In genomic region chr2:84022810-84023431, GRCh38 we compare ENCODE assay signal across 9 cellular contexts.
A peak's percentile ranks its signal among the peaks of the same experiment; 100 is the strongest.
DNase-seq lines count a peak whose midpoint lies in the region; ATAC-seq and TF ChIP-seq lines count a peak whose summit lies in the region.
"Had no signal": no experiment of that assay in that cellular context is flagged by ENCODE, and none has a peak within 500 bp of the region (broad histone marks: within the 10 kb centered on the region; RNA-seq: fewer than 3 reads in every experiment).

No MANE protein-coding gene starts in this region.

- TF ChIP-seq CTCF in H9 (conservative IDR thresholded peaks at IDR 0.05) (peak; percentile 90), breast epithelium (IDR thresholded peaks at IDR 0.05) (peak in 2 of 3 donors; percentile 48 to 51)

- no peaks in the 10 kb centered on the region for H3K4me1 ChIP-seq in H9 (ENCODE audit: insufficient read depth, low read length)
- H3K4me1 ChIP-seq in breast epithelium: no peaks in the 10 kb centered on the region
- no peaks in the 10 kb centered on the region for H3K4me1 ChIP-seq in mesenchymal stem cell (ENCODE audit: control insufficient read depth, insufficient read depth, low read depth, low read length)
- H3K4me1 ChIP-seq: BLaER1 treated with 17β-estradiol and CSF1 and Interleukin-3, amounts not matched to agents 10 nM and 100 nM had no signal

- H3K27me3 Mint-ChIP-seq in H9 (ENCODE audit: low read depth): no peaks in the 10 kb centered on the region

- intact Hi-C loops in breast epithelium (cut with DNase I; ENCODE audit: low total_unique reads): no loop called here

- H3K36me3 ChIP-seq in breast epithelium (no peaks in the 10 kb centered on the region), mesenchymal stem cell (ENCODE audit: control insufficient read depth in 1 of 2, insufficient read depth in 2 of 2, low read depth in 1 of 2, low read length in 2 of 2) (no peaks in the 10 kb centered on the region)
- H3K36me3 ChIP-seq: BLaER1 treated with 17β-estradiol and CSF1 and Interleukin-3, amounts not matched to agents 10 nM and 100 nM had no signal

- H3K23ac ChIP-seq in H9 (ENCODE audit: insufficient read length, low read depth, low read length) (no peak overlapping the region), mesenchymal stem cell (ENCODE audit: low read length in 2 of 2) (no peak overlapping the region)

- H3K27ac ChIP-seq in H9 (ENCODE audit: insufficient read length, low read depth, low read length) (no peak overlapping the region), breast epithelium (no peak overlapping the region), mesenchymal stem cell (ENCODE audit: low read length, poor library complexity, severe bottlenecking) (no peak overlapping the region)
- H3K27ac ChIP-seq: BLaER1 treated with 17β-estradiol and CSF1 and Interleukin-3, amounts not matched to agents 10 nM and 100 nM had no signal

- no peaks in the 10 kb centered on the region for H3K9me3 ChIP-seq in H9 (ENCODE audit: control insufficient read depth, low read depth, low read length)
- H3K9me3 ChIP-seq in breast epithelium: no peaks in the 10 kb centered on the region
- no peaks in the 10 kb centered on the region for H3K9me3 ChIP-seq in mesenchymal stem cell (ENCODE audit: control insufficient read depth, low read length)
- H3K9me3 ChIP-seq: BLaER1 treated with 17β-estradiol and CSF1 and Interleukin-3, amounts not matched to agents 10 nM and 100 nM had no signal

- no peaks in the 10 kb centered on the region for H4K20me1 ChIP-seq in H9 (ENCODE audit: control insufficient read depth, insufficient read depth, insufficient read length)
- H4K20me1 ChIP-seq: BLaER1 treated with 17β-estradiol and CSF1 and Interleukin-3, amounts not matched to agents 10 nM and 100 nM had no signal

- H2AK5ac ChIP-seq in H9 (ENCODE audit: insufficient read length, low read length) (no peak overlapping the region), mesenchymal stem cell (ENCODE audit: low read length, severe bottlenecking) (no peak overlapping the region)

- no peaks in the 10 kb centered on the region for H3K36me3 Mint-ChIP-seq in H9 (ENCODE audit: insufficient read depth in 1 of 3, low read depth in 3 of 3)

- no peaks in the 10 kb centered on the region for H3K27me3 ChIP-seq in H9 (ENCODE audit: insufficient read depth, low read length)
- H3K27me3 ChIP-seq in breast epithelium: no peaks in the 10 kb centered on the region
- H3K27me3 ChIP-seq in mesenchymal stem cell (ENCODE audit: control insufficient read depth in 1 of 2, insufficient read depth in 1 of 2, low read length in 2 of 2): peaks cover 0 to 6% of the 10 kb centered on the region in 2 experiments
- H3K27me3 ChIP-seq: BLaER1 treated with 17β-estradiol and CSF1 and Interleukin-3, amounts not matched to agents 10 nM and 100 nM had no signal

- no peak overlapping the region for H4K5ac ChIP-seq in H9 (ENCODE audit: insufficient read length, low read depth, low read length)

- H2BK120ac ChIP-seq in H9 (ENCODE audit: low read depth, low read length, poor library complexity, severe bottlenecking): no peak overlapping the region
- H2BK120ac ChIP-seq in mesenchymal stem cell (ENCODE audit: low read depth, low read length): no peak overlapping the region

- H3K4ac ChIP-seq in H9 (ENCODE audit: low read depth, low read length) (no peak overlapping the region), mesenchymal stem cell (ENCODE audit: low read depth in 1 of 2, low read length in 2 of 2) (no peak overlapping the region)

- peaks cover 0 to 3% of the 10 kb centered on the region in 2 experiments; a peak in 3 of 5 replicates for H3K9me3 Mint-ChIP-seq in H9

- no peak for TF ChIP-seq POLR2A in breast epithelium (IDR thresholded peaks at IDR 0.05)

- H3K4me3 Mint-ChIP-seq in H9: no peak overlapping the region

- no peaks in the 10 kb centered on the region for H3K79me1 ChIP-seq in H9 (ENCODE audit: insufficient read depth, low read depth, low read length, poor library complexity, severe bottlenecking)
- H3K79me1 ChIP-seq in mesenchymal stem cell (replicated peaks; ENCODE audit: low read length, poor library complexity, severe bottlenecking): no peaks in the 10 kb centered on the region

- H4K91ac ChIP-seq in H9 (ENCODE audit: insufficient read length, low read depth, low read length): no peak overlapping the region
- H4K91ac ChIP-seq in mesenchymal stem cell (ENCODE audit: low read length): no peak overlapping the region

- peak; percentile 42 to 76 (median 61) for DNase-seq in NCI-H1417 (lab: John Stamatoyannopoulos, UW)
- DNase-seq in NCI-H1417 treated with DMSO at 0.1 percent for 48 hours (lab: John Stamatoyannopoulos, UW): no peak
- peak; percentile 40 for DNase-seq in H9
- peak; percentile 34 to 67 for DNase-seq in NCI-H524 (lab: John Stamatoyannopoulos, UW)
- DNase-seq in breast epithelium (ENCODE audit: low spot score in 2 of 2): no peak
- DNase-seq in mesenchymal stem cell: peak; percentile 24
- DNase-seq in cerebellar nuclear complex (lab: John Stamatoyannopoulos, UW): no peak

- H3K4me3 ChIP-seq in breast epithelium (no peak overlapping the region), mesenchymal stem cell (ENCODE audit: insufficient read depth in 1 of 2, low read depth in 1 of 2, low read length in 2 of 2) (no peak overlapping the region)
- H3K4me3 ChIP-seq: BLaER1 treated with 17β-estradiol and CSF1 and Interleukin-3, amounts not matched to agents 10 nM and 100 nM had no signal

- H2BK20ac ChIP-seq in H9 (ENCODE audit: low read depth, low read length, poor library complexity, severe bottlenecking): no peak overlapping the region

- no peaks in the 10 kb centered on the region for H3K23me2 ChIP-seq in H9 (ENCODE audit: insufficient read length, low read depth, low read length, poor library complexity, severe bottlenecking)

- H2AFZ ChIP-seq in H9 (ENCODE audit: low read length) (peak overlapping the region; percentile 23), mesenchymal stem cell (ENCODE audit: low read depth, low read length) (no peak overlapping the region)

- no peak overlapping the region for H3T11ph ChIP-seq in H9 (ENCODE audit: low read length)

- H3K9ac ChIP-seq in H9 (ENCODE audit: extremely low read depth, insufficient read length, low read length): no peak overlapping the region
- no peak overlapping the region for H3K9ac ChIP-seq in mesenchymal stem cell (ENCODE audit: low read length)
- H3K9ac ChIP-seq: BLaER1 treated with 17β-estradiol and CSF1 and Interleukin-3, amounts not matched to agents 10 nM and 100 nM had no signal

- no peak overlapping the region for H3K18ac ChIP-seq in H9 (ENCODE audit: insufficient read length, low read depth, low read length)
- H3K18ac ChIP-seq in mesenchymal stem cell (ENCODE audit: low read depth in 1 of 2, low read length in 2 of 2): no peak overlapping the region

- no CpG with 5 or more reads among the region's 5 CpGs for WGBS in H9 (ENCODE audit: extremely low coverage, insufficient read length, low lambda C conversion rate)
- 46% methylated on average over 5 of the region's 5 CpGs for WGBS in mesenchymal stem cell

- H3K4me1 Mint-ChIP-seq in H9: no peaks in the 10 kb centered on the region

- H2BK12ac ChIP-seq in H9 (ENCODE audit: insufficient read length, low read depth, low read length) (no peak overlapping the region), mesenchymal stem cell (ENCODE audit: low read length in 2 of 2) (no peak overlapping the region)

- H2BK5ac ChIP-seq in H9 (ENCODE audit: insufficient read length, low read length) (no peak overlapping the region), mesenchymal stem cell (ENCODE audit: low read depth, low read length, poor library complexity, severe bottlenecking) (no peak overlapping the region)

- H2BK15ac ChIP-seq in H9 (ENCODE audit: low read depth, low read length): no peak overlapping the region
- H2BK15ac ChIP-seq in mesenchymal stem cell (ENCODE audit: low read depth, poor library complexity, severe bottlenecking): no peak overlapping the region

- no peak overlapping the region for H3K14ac ChIP-seq in H9 (ENCODE audit: insufficient read depth, low read length)
- no peak overlapping the region for H3K14ac ChIP-seq in mesenchymal stem cell (ENCODE audit: low read length in 2 of 2)

- H3K27ac Mint-ChIP-seq in H9: no peak overlapping the region

- no peak overlapping the region for H3K56ac ChIP-seq in H9 (ENCODE audit: insufficient read length, low read depth, low read length)

- H4K8ac ChIP-seq in H9 (replicated peaks; ENCODE audit: insufficient read length, low read depth, low read length): no peak overlapping the region
- no peak overlapping the region for H4K8ac ChIP-seq in mesenchymal stem cell (ENCODE audit: low read length)

- no peak for ATAC-seq in GM21515 (IDR thresholded peaks at IDR 0.05; ENCODE audit: unreplicated experiment)

- H3K79me2 ChIP-seq in H9 (ENCODE audit: insufficient read depth, low read length): no peaks in the 10 kb centered on the region

- no peak overlapping the region for H3K4me2 ChIP-seq in H9 (ENCODE audit: insufficient read depth, insufficient read length, low read length)
- no peak overlapping the region for H3K4me2 ChIP-seq in mesenchymal stem cell (ENCODE audit: low read length, poor library complexity, severe bottlenecking)
- H3K4me2 ChIP-seq: BLaER1 treated with 17β-estradiol and CSF1 and Interleukin-3, amounts not matched to agents 10 nM and 100 nM had no signal

Comparison
In these comparisons a context has a peak if more than half of its experiments do, and no peak if none do; other contexts are left out.
1. DNase-seq: peak in NCI-H1417 (3 of 3), H9 (single experiment), NCI-H524 (2 of 2) and mesenchymal stem cell (single experiment); none in NCI-H1417 treated with DMSO at 0.1 percent for 48 hours (single experiment), breast epithelium (0 of 2) and cerebellar nuclear complex (0 of 2).